In genomic region chr16:87635541-87636049, GRCh38 we compare ENCODE assay signal across 8 cellular contexts. TPM values are rescaled to one million over a fixed set of nuclear protein-coding genes. Genes with fewer than 3 reads are reported as not detected.
A peak's percentile ranks its signal among the peaks of the same experiment; 100 is the strongest.
DNase-seq lines count a peak whose midpoint lies in the region; ATAC-seq lines count a peak whose summit lies in the region.

No MANE protein-coding gene starts in this region.

- no peak overlapping the region for H3K14ac ChIP-seq in mesenchymal stem cell (ENCODE audit: low read length in 2 of 2)

- H3K27ac Mint-ChIP-seq in activated CD4-positive, alpha-beta memory T cell treated with anti-CD3 and anti-CD28 coated beads for 36 hours: no peak overlapping the region

- H3K4me3 ChIP-seq in mesenchymal stem cell (ENCODE audit: insufficient read depth in 1 of 2, low read depth in 1 of 2, low read length in 2 of 2): peak overlapping the region; percentile 3 to 28

- peaks cover 53 to 73% of the 10 kb centered on the region in 2 experiments for H3K27me3 ChIP-seq in mesenchymal stem cell (ENCODE audit: control insufficient read depth in 1 of 2, insufficient read depth in 1 of 2, low read length in 2 of 2)

- peak overlapping the region; percentile 11 for H3K9ac ChIP-seq in mesenchymal stem cell (ENCODE audit: low read length)

- intact Hi-C loops in activated CD4-positive, alpha-beta memory T cell treated with anti-CD3 and anti-CD28 coated beads for 36 hours (cut with micrococcal nuclease): loop anchor here (1.0 to 10.0 kb wide), 8 partner anchors 47 to 1071 kb away; partner anchors contain the start of genes C16orf95, FOXC2 and KLHDC4

- H3K4me1 Mint-ChIP-seq in activated CD4-positive, alpha-beta memory T cell treated with anti-CD3 and anti-CD28 coated beads for 36 hours (ENCODE audit: low read depth): peaks cover 11% of the 10 kb centered on the region

- no peak overlapping the region for H3K23ac ChIP-seq in mesenchymal stem cell (ENCODE audit: low read length in 2 of 2)

- H4K91ac ChIP-seq in mesenchymal stem cell (ENCODE audit: low read length): no peak overlapping the region

- H3K36me3 ChIP-seq in mesenchymal stem cell (ENCODE audit: control insufficient read depth in 1 of 2, insufficient read depth in 2 of 2, low read depth in 1 of 2, low read length in 2 of 2): no peaks in the 10 kb centered on the region

- peak overlapping the region; percentile 68 for H3K4me3 Mint-ChIP-seq in activated CD4-positive, alpha-beta memory T cell treated with anti-CD3 and anti-CD28 coated beads for 36 hours

- H3K4ac ChIP-seq in mesenchymal stem cell (ENCODE audit: low read depth in 1 of 2, low read length in 2 of 2): no peak overlapping the region

- H2AFZ ChIP-seq in mesenchymal stem cell (ENCODE audit: low read depth, low read length): no peak overlapping the region

- peaks cover 12% of the 10 kb centered on the region for H3K9me3 Mint-ChIP-seq in activated CD4-positive, alpha-beta memory T cell treated with anti-CD3 and anti-CD28 coated beads for 36 hours

- H3K27me3 Mint-ChIP-seq in activated CD4-positive, alpha-beta memory T cell treated with anti-CD3 and anti-CD28 coated beads for 36 hours: peaks cover 4% of the 10 kb centered on the region

- H2BK12ac ChIP-seq in mesenchymal stem cell (ENCODE audit: low read length in 2 of 2): no peak overlapping the region

- no peak overlapping the region for H2AK5ac ChIP-seq in mesenchymal stem cell (ENCODE audit: low read length, severe bottlenecking)

- ATAC-seq in HG02852 (IDR thresholded peaks at IDR 0.05; ENCODE audit: unreplicated experiment): no peak

- no peaks in the 10 kb centered on the region for H3K36me3 Mint-ChIP-seq in activated CD4-positive, alpha-beta memory T cell treated with anti-CD3 and anti-CD28 coated beads for 36 hours

- H2BK120ac ChIP-seq in mesenchymal stem cell (ENCODE audit: low read depth, low read length): no peak overlapping the region

- H3K27ac ChIP-seq in mesenchymal stem cell (ENCODE audit: low read length, poor library complexity, severe bottlenecking): no peak overlapping the region

- peaks cover 10% of the 10 kb centered on the region for H3K9me3 ChIP-seq in mesenchymal stem cell (ENCODE audit: control insufficient read depth, low read length)

- DNase-seq in AG08396 (ENCODE audit: low spot score) (peak; percentile 82), GM19240 (ENCODE audit: insufficient read length, low spot score) (peak; percentile 70), NCI-H460 (ENCODE audit: extremely low read depth, low read depth) (peak; percentile 50), dermis microvascular lymphatic vessel endothelial cell (ENCODE audit: low read depth in 2 of 2) (peak; percentile 3 to 34), mesenchymal stem cell (peak; percentile 13)
- DNase-seq in activated CD4-positive, alpha-beta memory T cell treated with anti-CD3 and anti-CD28 coated beads for 36 hours: peak; percentile 84
- peak; percentile 46 to 49 for DNase-seq in stimulated activated CD8-positive, alpha-beta memory T cell treated with anti-CD3 and anti-CD28 coated beads, Interleukin-15, amount 100 ng/mL, for 4 hours (ENCODE audit: low read depth in 2 of 2)

- no peak overlapping the region for H2BK15ac ChIP-seq in mesenchymal stem cell (ENCODE audit: low read depth, poor library complexity, severe bottlenecking)

- H3K4me1 ChIP-seq in mesenchymal stem cell (ENCODE audit: control insufficient read depth, insufficient read depth, low read depth, low read length): peaks cover 15% of the 10 kb centered on the region

- CTCF ChIA-PET in activated CD4-positive, alpha-beta memory T cell treated with anti-CD3 and anti-CD28 coated beads for 36 hours (lab: Charles Lee): interaction anchor here (0.5 to 3.9 kb wide), 82 partner anchors 8 to 1080 kb away, joined by 3 to 73 read pairs (median 5); partner anchors contain the start of genes C16orf95, FBXO31 and MTHFSD

- H4K8ac ChIP-seq in mesenchymal stem cell (ENCODE audit: low read length): no peak overlapping the region

- H2BK5ac ChIP-seq in mesenchymal stem cell (ENCODE audit: low read depth, low read length, poor library complexity, severe bottlenecking): no peak overlapping the region

- 58% methylated on average over 23 of the region's 23 CpGs for WGBS in mesenchymal stem cell

- H3K18ac ChIP-seq in mesenchymal stem cell (ENCODE audit: low read depth in 1 of 2, low read length in 2 of 2): no peak overlapping the region

- no peaks in the 10 kb centered on the region for H3K79me1 ChIP-seq in mesenchymal stem cell (replicated peaks; ENCODE audit: low read length, poor library complexity, severe bottlenecking)

- no peak overlapping the region for H3K4me2 ChIP-seq in mesenchymal stem cell (ENCODE audit: low read length, poor library complexity, severe bottlenecking)

- POLR2A ChIA-PET in activated CD4-positive, alpha-beta memory T cell treated with anti-CD3 and anti-CD28 coated beads for 36 hours (lab: Charles Lee): interaction anchor here (0.7 to 0.9 kb wide), 2 partner anchors 133 to 243 kb away, joined by 3 read pairs; no protein-coding TSS in a partner anchor

RNA-seq across cellular contexts. Expression of gene JPH3, which starts 33.3 kb away (rescaled TPM):
- total RNA-seq in NCI-H460 (2014; rRNA removed; shearing (Covaris generic)): 0.67 and 0.72 TPM in 2 replicates
- not detected in 2 replicates for polyA plus RNA-seq in NCI-H460 (2014; cell fraction: nucleus; rRNA removed)
- total RNA-seq in activated CD4-positive, alpha-beta memory T cell treated with anti-CD3 and anti-CD28 coated beads for 36 hours: under 1 TPM; 0.07 to 0.12 TPM
- 0.64 and 1.3 TPM in 2 replicates for total RNA-seq in dermis microvascular lymphatic vessel endothelial cell
- polyA plus RNA-seq in mesenchymal stem cell (2013, experiment 1 of 2): 0.03 TPM
- not detected for polyA plus RNA-seq in mesenchymal stem cell (2013, experiment 2 of 2)

Comparison
In these comparisons a context has a peak if more than half of its experiments do, and no peak if none do; other contexts are left out.
1. DNase-seq: peak in every context shown above with its lines; median percentile 84 in activated CD4-positive, alpha-beta memory T cell treated with anti-CD3 and anti-CD28 coated beads for 36 hours; 82 in AG08396; 70 in GM19240; 50 in NCI-H460; 48 in stimulated activated CD8-positive, alpha-beta memory T cell treated with anti-CD3 and anti-CD28 coated beads, Interleukin-15, amount 100 ng/mL, for 4 hours; 18 in dermis microvascular lymphatic vessel endothelial cell; 13 in mesenchymal stem cell.